1 cellular context compared by ENCODE assay signal in genomic region chr7:157404845-157405481, GRCh38.
A peak's percentile ranks its signal among the peaks of the same experiment; 100 is the strongest.
TF ChIP-seq lines count a peak whose summit lies in the region.

No MANE protein-coding gene starts in this region.

TF ChIP-seq in K562, 482 proteins besides CTCF, POLR2A, EP300 and RAD21 (continued from another document and continues in another):
- TF ChIP-seq KDM4B (IDR thresholded peaks at IDR 0.05; ENCODE audit: borderline replicate concordance in 2 of 2, low read depth in 1 of 2): no peak
- peak; percentile 99 for TF ChIP-seq JUN (IDR thresholded peaks at IDR 0.05; ENCODE audit: borderline replicate concordance, low read depth, low read length)
- no peak for TF ChIP-seq JUN (CRISPR knock-in tag; IDR thresholded peaks at IDR 0.05; ENCODE audit: borderline replicate concordance)
- 0 out of 4 replicates have a peak, but pooled peaks of 1 of the 2 experiments have one; percentile 19 for TF ChIP-seq NONO (IDR thresholded peaks at IDR 0.05; ENCODE audit: low read depth in 2 of 2, low read length in 1 of 2)
- no peak for TF ChIP-seq GTF3C2 (IDR thresholded peaks at IDR 0.05; ENCODE audit: borderline replicate concordance, extremely low read depth, insufficient read length)
- TF ChIP-seq SMARCA4 (IDR thresholded peaks at IDR 0.05): peak; percentile 98
- TF ChIP-seq RFX5 (IDR thresholded peaks at IDR 0.05; ENCODE audit: low read depth, low read length): no peak
- no peak for TF ChIP-seq HMG20A (CRISPR knock-in tag; conservative IDR thresholded peaks at IDR 0.05)
- TF ChIP-seq HMG20B (CRISPR knock-in tag; IDR thresholded peaks at IDR 0.05): no peak
- TF ChIP-seq MTA2 (IDR thresholded peaks at IDR 0.05; ENCODE audit: low read depth): peak; percentile 58
- TF ChIP-seq, protein P1, sequence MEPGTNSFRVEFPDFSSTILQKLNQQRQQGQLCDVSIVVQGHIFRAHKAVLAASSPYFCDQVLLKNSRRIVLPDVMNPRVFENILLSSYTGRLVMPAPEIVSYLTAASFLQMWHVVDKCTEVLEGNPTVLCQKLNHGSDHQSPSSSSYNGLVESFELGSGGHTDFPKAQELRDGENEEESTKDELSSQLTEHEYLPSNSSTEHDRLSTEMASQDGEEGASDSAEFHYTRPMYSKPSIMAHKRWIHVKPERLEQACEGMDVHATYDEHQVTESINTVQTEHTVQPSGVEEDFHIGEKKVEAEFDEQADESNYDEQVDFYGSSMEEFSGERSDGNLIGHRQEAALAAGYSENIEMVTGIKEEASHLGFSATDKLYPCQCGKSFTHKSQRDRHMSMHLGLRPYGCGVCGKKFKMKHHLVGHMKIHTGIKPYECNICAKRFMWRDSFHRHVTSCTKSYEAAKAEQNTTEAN (CRISPR knock-in tag; IDR thresholded peaks at IDR 0.05): no peak
- peak; percentile 43 to 99; a peak in 3 of 4 replicates for TF ChIP-seq HDAC1 (IDR thresholded peaks at IDR 0.05)
- TF ChIP-seq, protein P2, sequence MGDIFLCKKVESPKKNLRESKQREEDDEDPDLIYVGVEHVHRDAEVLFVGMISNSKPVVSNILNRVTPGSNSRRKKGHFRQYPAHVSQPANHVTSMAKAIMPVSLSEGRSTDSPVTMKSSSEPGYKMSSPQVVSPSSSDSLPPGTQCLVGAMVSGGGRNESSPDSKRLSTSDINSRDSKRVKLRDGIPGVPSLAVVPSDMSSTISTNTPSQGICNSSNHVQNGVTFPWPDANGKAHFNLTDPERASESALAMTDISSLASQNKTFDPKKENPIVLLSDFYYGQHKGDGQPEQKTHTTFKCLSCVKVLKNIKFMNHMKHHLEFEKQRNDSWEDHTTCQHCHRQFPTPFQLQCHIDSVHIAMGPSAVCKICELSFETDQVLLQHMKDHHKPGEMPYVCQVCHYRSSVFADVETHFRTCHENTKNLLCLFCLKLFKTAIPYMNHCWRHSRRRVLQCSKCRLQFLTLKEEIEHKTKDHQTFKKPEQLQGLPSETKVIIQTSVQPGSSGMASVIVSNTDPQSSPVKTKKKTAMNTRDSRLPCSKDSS (IDR thresholded peaks at IDR 0.05; ENCODE audit: low read depth, partially characterized antibody): no peak
- peak; percentile 72 for TF ChIP-seq SMAD1 (IDR thresholded peaks at IDR 0.05; ENCODE audit: low read depth, low read length, partially characterized antibody)
- peak; percentile 98 for TF ChIP-seq L3MBTL2 (IDR thresholded peaks at IDR 0.05)
- no peak for TF ChIP-seq TSC22D4 (tag; IDR thresholded peaks at IDR 0.05)
- TF ChIP-seq RAD51 (IDR thresholded peaks at IDR 0.05; ENCODE audit: borderline replicate concordance, low read depth): peak; percentile 86
- TF ChIP-seq HDAC2 (IDR thresholded peaks at IDR 0.05): peak; percentile 99
- TF ChIP-seq HLTF (IDR thresholded peaks at IDR 0.05): peak; percentile 48; the same call in 1 of the 2 replicates
- TF ChIP-seq ZNF133 (CRISPR knock-in tag; IDR thresholded peaks at IDR 0.05): no peak
- TF ChIP-seq ZBTB1 (CRISPR knock-in tag; IDR thresholded peaks at IDR 0.05; ENCODE audit: borderline replicate concordance, low read depth): no peak
- TF ChIP-seq GMEB1 (CRISPR knock-in tag; IDR thresholded peaks at IDR 0.05): no peak
- no peak for TF ChIP-seq KDM2B (CRISPR knock-in tag; IDR thresholded peaks at IDR 0.05)
- peak; percentile 56; the same call in 1 of the 2 replicates for TF ChIP-seq ZNF449 (CRISPR knock-in tag; IDR thresholded peaks at IDR 0.05)
- no peak for TF ChIP-seq ZNF699 (CRISPR knock-in tag; IDR thresholded peaks at IDR 0.05; ENCODE audit: insufficient replicate concordance)
- peak; percentile 85 for TF ChIP-seq MTA1 (IDR thresholded peaks at IDR 0.05; ENCODE audit: borderline replicate concordance)
- TF ChIP-seq AFF4 (CRISPR knock-in tag; IDR thresholded peaks at IDR 0.05): no peak
- no peak for TF ChIP-seq PTBP1 (IDR thresholded peaks at IDR 0.05; ENCODE audit: low read depth, low read length)
- TF ChIP-seq ILK (tag; IDR thresholded peaks at IDR 0.05; ENCODE audit: borderline replicate concordance, low read depth): no peak
- peak; percentile 82 for TF ChIP-seq MTA3 (IDR thresholded peaks at IDR 0.05; ENCODE audit: borderline replicate concordance)
- TF ChIP-seq THRA (IDR thresholded peaks at IDR 0.05): no peak
- peak in 1 of 2 experiments; percentile 80; a peak in 1 of 4 replicates for TF ChIP-seq TEAD1 (CRISPR knock-in tag; IDR thresholded peaks at IDR 0.05)
- no peak for TF ChIP-seq SPI1 (IDR thresholded peaks at IDR 0.05; ENCODE audit: borderline replicate concordance, low read depth, low read length)
- peak; percentile 90 for TF ChIP-seq GATAD2A (IDR thresholded peaks at IDR 0.05)
- TF ChIP-seq, protein P3, sequence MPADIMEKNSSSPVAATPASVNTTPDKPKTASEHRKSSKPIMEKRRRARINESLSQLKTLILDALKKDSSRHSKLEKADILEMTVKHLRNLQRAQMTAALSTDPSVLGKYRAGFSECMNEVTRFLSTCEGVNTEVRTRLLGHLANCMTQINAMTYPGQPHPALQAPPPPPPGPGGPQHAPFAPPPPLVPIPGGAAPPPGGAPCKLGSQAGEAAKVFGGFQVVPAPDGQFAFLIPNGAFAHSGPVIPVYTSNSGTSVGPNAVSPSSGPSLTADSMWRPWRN (IDR thresholded peaks at IDR 0.05; ENCODE audit: low read depth): peak; percentile 90
- TF ChIP-seq ZNF282 (CRISPR knock-in tag; IDR thresholded peaks at IDR 0.05): no peak
- TF ChIP-seq, protein P4, sequence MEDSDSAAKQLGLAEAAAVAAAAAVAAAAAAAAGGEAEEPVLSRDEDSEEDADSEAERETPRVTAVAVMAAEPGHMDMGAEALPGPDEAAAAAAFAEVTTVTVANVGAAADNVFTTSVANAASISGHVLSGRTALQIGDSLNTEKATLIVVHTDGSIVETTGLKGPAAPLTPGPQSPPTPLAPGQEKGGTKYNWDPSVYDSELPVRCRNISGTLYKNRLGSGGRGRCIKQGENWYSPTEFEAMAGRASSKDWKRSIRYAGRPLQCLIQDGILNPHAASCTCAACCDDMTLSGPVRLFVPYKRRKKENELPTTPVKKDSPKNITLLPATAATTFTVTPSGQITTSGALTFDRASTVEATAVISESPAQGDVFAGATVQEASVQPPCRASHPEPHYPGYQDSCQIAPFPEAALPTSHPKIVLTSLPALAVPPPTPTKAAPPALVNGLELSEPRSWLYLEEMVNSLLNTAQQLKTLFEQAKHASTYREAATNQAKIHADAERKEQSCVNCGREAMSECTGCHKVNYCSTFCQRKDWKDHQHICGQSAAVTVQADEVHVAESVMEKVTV (CRISPR knock-in tag; IDR thresholded peaks at IDR 0.05): no peak
- TF ChIP-seq TOE1 (IDR thresholded peaks at IDR 0.05; ENCODE audit: borderline replicate concordance): peak; percentile 78; the same call in 1 of the 2 replicates
- no peak for TF ChIP-seq TOE1 (CRISPR knock-in tag; IDR thresholded peaks at IDR 0.05; ENCODE audit: borderline replicate concordance, low read depth)
- TF ChIP-seq NKRF (IDR thresholded peaks at IDR 0.05; ENCODE audit: borderline replicate concordance): peak; percentile 96
- TF ChIP-seq MYC (IDR thresholded peaks at IDR 0.05; ENCODE audit: low read depth, low read length): peak; percentile 99
- TF ChIP-seq MYC (CRISPR knock-in tag; IDR thresholded peaks at IDR 0.05; ENCODE audit: borderline replicate concordance, low read depth): peak; percentile 88; the same call in 1 of the 2 replicates
- TF ChIP-seq JUNB (CRISPR knock-in tag; conservative IDR thresholded peaks at IDR 0.05): no peak; the same call in 1 of the 2 replicates
